ENCODE assay signal across 21 cellular contexts in the genomic region with DNA sequence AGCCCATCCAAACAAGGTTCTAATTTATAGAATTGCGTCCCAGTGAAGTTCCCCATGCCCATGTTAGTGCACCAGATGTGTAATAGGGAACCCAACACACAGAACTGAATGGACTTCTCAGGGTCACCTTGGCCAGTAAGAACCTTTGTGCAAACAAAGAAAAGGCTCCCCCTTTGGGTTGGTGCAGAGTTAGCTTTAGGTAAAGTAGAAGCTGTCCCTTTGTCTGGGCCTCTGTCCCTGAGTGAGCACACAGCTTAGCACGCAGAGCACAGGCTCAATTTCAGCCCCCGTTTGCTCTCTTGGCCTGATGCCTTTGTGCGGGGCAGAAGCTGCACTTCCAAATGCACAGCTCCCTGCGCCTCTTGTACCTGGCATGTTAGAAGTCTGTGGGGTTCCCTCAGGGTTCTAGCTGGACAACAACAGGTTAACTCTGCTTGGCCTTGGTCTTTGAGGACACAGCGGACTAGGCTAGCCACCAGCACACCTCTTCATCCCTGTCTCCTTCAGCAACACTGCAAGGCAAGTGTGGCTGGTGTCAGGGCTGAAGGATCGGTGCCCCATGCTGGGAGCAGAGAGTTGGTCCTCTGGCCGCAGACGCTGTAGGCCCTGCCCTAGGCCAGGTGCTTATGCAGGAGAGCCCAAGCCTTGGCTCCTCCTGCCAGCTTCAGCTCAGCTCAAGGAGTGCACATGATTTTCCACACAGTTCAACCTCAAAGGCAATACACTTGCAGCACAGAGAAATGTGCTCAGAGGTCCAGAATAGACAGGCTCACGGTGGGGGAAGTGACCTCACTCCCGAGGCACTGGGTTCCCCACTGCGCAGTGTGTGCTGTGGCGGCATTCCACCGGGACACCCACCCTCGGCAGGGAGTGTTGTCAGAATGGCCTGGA.
DNase-seq lines count a peak whose midpoint lies in the region; ATAC-seq, FAIRE-seq and TF ChIP-seq lines count a peak whose summit lies in the region.
"Had no signal": no experiment of that assay in that cellular context is flagged by ENCODE, and none has a peak within 500 bp of the region (broad histone marks: within the 10 kb centered on the region; RNA-seq: fewer than 3 reads in every experiment).

No MANE protein-coding gene starts in this region.

- H3K4me1 ChIP-seq in HepG2 (ENCODE audit: insufficient read depth, low read length) (peaks cover 23% of the 10 kb centered on the region), right lobe of liver (no peaks in the 10 kb centered on the region), esophagus muscularis mucosa (peaks cover 0 to 24% (median 11%) of the 10 kb centered on the region in 4 donors), psoas muscle (peaks cover 30% of the 10 kb centered on the region)
- H3K4me1 ChIP-seq: upper lobe of right lung had no signal

- peak; percentile 24 for DNase-seq in HepG2 (ENCODE audit: low spot score)
- DNase-seq in right lobe of liver = no peak
- DNase-seq in esophagus muscularis mucosa (ENCODE audit: extremely low spot score) = peak; percentile 66
- DNase-seq in psoas muscle = peak in 1 of 2 donors; percentile 70
- DNase-seq in OCI-M2 (lab: John Stamatoyannopoulos, UW; ENCODE audit: unreplicated experiment) = no peak
- no peak for DNase-seq in kidney tubule cell (ENCODE audit: low spot score)
- DNase-seq: activated CD4-positive, alpha-beta T cell treated with anti-CD3 and anti-CD28 coated beads for 48 hours; activated effector memory CD4-positive, alpha-beta T cell treated with Interleukin-2 at 50 U/mL for 16 hours; KG1; NCI-H1930; NCI-H345; OCI-M1; SIG-M5; stimulated activated CD4-positive, alpha-beta T cell treated with anti-CD3 and anti-CD28 coated beads, Interleukin-4, amount 100 ng/mL, for 1 hour; T-cell; upper lobe of right lung had no signal

- no peak for TF ChIP-seq EP300 in HepG2 (IDR thresholded peaks at IDR 0.05; ENCODE audit: low read depth in 2 of 2, low read length in 2 of 2)
- no peak for TF ChIP-seq EP300 in HepG2 (CRISPR knock-in tag; IDR thresholded peaks at IDR 0.05; ENCODE audit: borderline replicate concordance)
- TF ChIP-seq EP300 in esophagus muscularis mucosa (IDR thresholded peaks at IDR 0.05) = no peak

- WGBS in HepG2 (ENCODE audit: low lambda C conversion rate) = 94% methylated on average over 13 of the region's 15 CpGs
- WGBS in right lobe of liver (ENCODE audit: insufficient coverage, low coverage, low lambda C conversion rate, missing lambda C conversion rate) = 83% methylated on average over 2 of the region's 15 CpGs
- 91% methylated on average over 15 of the region's 15 CpGs for WGBS in esophagus muscularis mucosa
- WGBS in psoas muscle, 3 donors = 41 to 68% (median 43%) methylated on average over 15 of the region's 15 CpGs

- H3K27me3 ChIP-seq in HepG2 (ENCODE audit: control insufficient read depth in 1 of 2, insufficient read depth in 2 of 2, low read length in 2 of 2) (no peaks in the 10 kb centered on the region), right lobe of liver (no peaks in the 10 kb centered on the region), esophagus muscularis mucosa (no peaks in the 10 kb centered on the region), psoas muscle (ENCODE audit: insufficient read depth in 3 of 3, low read length in 2 of 3) (no peaks in the 10 kb centered on the region)
- H3K27me3 ChIP-seq: upper lobe of right lung had no signal

- no peaks in the 10 kb centered on the region for H4K20me1 ChIP-seq in HepG2 (ENCODE audit: insufficient read depth, low read length)

- H3K4me2 ChIP-seq in HepG2 (ENCODE audit: low read depth, low read length) = no peak overlapping the region
- H3K4me2 ChIP-seq: smooth muscle cell had no signal

- H3K4me3 ChIP-seq in HepG2 (replicated peaks in 1 of 3; ENCODE audit: insufficient read depth in 1 of 3, low read depth in 2 of 3, low read length in 3 of 3) = no peak overlapping the region
- H3K4me3 ChIP-seq in right lobe of liver = no peak overlapping the region
- no peak overlapping the region for H3K4me3 ChIP-seq in esophagus muscularis mucosa
- no peak overlapping the region for H3K4me3 ChIP-seq in psoas muscle
- H3K4me3 ChIP-seq: smooth muscle cell, upper lobe of right lung had no signal

- BruUV-seq in HepG2 (replicated peaks; lab: Mats Ljungman, UMichigan) = no TSS peak

- TF ChIP-seq RAD21 in HepG2 (CRISPR knock-in tag; IDR thresholded peaks at IDR 0.05) = no peak

- TF ChIP-seq CTCF in HepG2 (CRISPR knock-in tag; IDR thresholded peaks at IDR 0.05) (peak; percentile 25; the same call in 1 of the 2 replicates), right lobe of liver (IDR thresholded peaks at IDR 0.05) (no peak), esophagus muscularis mucosa (IDR thresholded peaks at IDR 0.05) (no peak), psoas muscle (IDR thresholded peaks at IDR 0.05) (no peak)

- in situ Hi-C loops in HepG2 (cut with HindIII; ENCODE audit: extremely low pct_ligation_motif_present, low pct_unique_long_range_greater_than_20kb) = no loop called here

- no peaks in the 10 kb centered on the region for H3K36me3 ChIP-seq in HepG2 (replicated peaks in 1 of 2; ENCODE audit: control insufficient read depth in 1 of 2, insufficient read depth in 2 of 2, low read length in 2 of 2)
- no peaks in the 10 kb centered on the region for H3K36me3 ChIP-seq in right lobe of liver
- peaks cover 0 to 5% (median 2%) of the 10 kb centered on the region in 4 donors for H3K36me3 ChIP-seq in esophagus muscularis mucosa
- H3K36me3 ChIP-seq in psoas muscle (ENCODE audit: insufficient read depth in 1 of 2, low read depth in 1 of 2) = no peaks in the 10 kb centered on the region
- H3K36me3 ChIP-seq: upper lobe of right lung had no signal

- ATAC-seq in HepG2 = peak; percentile 49
- ATAC-seq in right lobe of liver = no peak
- peak; percentile 83 to 92 (median 88) for ATAC-seq in psoas muscle
- ATAC-seq in HG03565 (IDR thresholded peaks at IDR 0.05; ENCODE audit: unreplicated experiment) = no peak
- ATAC-seq in HG03139 (IDR thresholded peaks at IDR 0.05; ENCODE audit: unreplicated experiment) = no peak
- ATAC-seq: natural killer cell treated with Interleukin-12 subunit alpha and Interleukin-12 subunit beta and Interleukin-15 and Interleukin-18, amount 100 ng/mL, for 72 hours; T-cell; upper lobe of right lung had no signal

- no peak overlapping the region for H3K9ac ChIP-seq in HepG2 (ENCODE audit: insufficient read depth, low read depth, low read length)

- no peak for TF ChIP-seq POLR2A in HepG2 (IDR thresholded peaks at IDR 0.05; ENCODE audit: insufficient read depth in 1 of 2, low read depth in 2 of 2, low read length in 2 of 2)
- TF ChIP-seq POLR2A in right lobe of liver (IDR thresholded peaks at IDR 0.05) = no peak
- no peak for TF ChIP-seq POLR2A in esophagus muscularis mucosa (IDR thresholded peaks at IDR 0.05; ENCODE audit: low read depth)

- H3K27ac ChIP-seq in HepG2 (ENCODE audit: extremely low read length, insufficient read depth, low read length) (no peak overlapping the region), right lobe of liver (no peak overlapping the region), esophagus muscularis mucosa (replicated peaks in 1 of 4) (no peak overlapping the region), psoas muscle (peak overlapping the region; percentile 73)
- H3K27ac ChIP-seq: upper lobe of right lung had no signal

- POLR2A ChIA-PET in HepG2 (lab: Yijun Ruan, JAX) = interaction anchor here (1.6 kb wide), 1 partner anchor 72 kb away, joined by 4 read pairs; no protein-coding TSS in a partner anchor

- H2AFZ ChIP-seq in HepG2 (ENCODE audit: low read length) = no peak overlapping the region

- CTCF ChIA-PET in HepG2 (lab: Yijun Ruan, JAX; ENCODE audit: low intra/inter-chr PET ratio, low total read pairs) = no interaction called here

- H3K9me3 ChIP-seq in HepG2 (ENCODE audit: low read length) (no peaks in the 10 kb centered on the region), right lobe of liver (no peaks in the 10 kb centered on the region), esophagus muscularis mucosa (no peaks in the 10 kb centered on the region), psoas muscle (no peaks in the 10 kb centered on the region)
- H3K9me3 ChIP-seq: upper lobe of right lung had no signal

- intact Hi-C loops in HepG2 (cut with micrococcal nuclease; ENCODE audit: unreplicated experiment) = no loop called here
- intact Hi-C loops in right lobe of liver (cut with DNase I) = no loop called here
- intact Hi-C loops in esophagus muscularis mucosa (cut with DNase I) = no loop called here
- intact Hi-C loops in psoas muscle (cut with DNase I) = no loop called here

- FAIRE-seq in HepG2 (lab: Jason Lieb, UNC) = no peak
- FAIRE-seq: A204.1 had no signal

- no peaks in the 10 kb centered on the region for H3K79me2 ChIP-seq in HepG2 (ENCODE audit: insufficient read depth, low read length)

TF ChIP-seq in HepG2, 621 proteins besides CTCF, POLR2A, EP300 and RAD21 (continues in another document):
- TF ChIP-seq, protein P1, sequence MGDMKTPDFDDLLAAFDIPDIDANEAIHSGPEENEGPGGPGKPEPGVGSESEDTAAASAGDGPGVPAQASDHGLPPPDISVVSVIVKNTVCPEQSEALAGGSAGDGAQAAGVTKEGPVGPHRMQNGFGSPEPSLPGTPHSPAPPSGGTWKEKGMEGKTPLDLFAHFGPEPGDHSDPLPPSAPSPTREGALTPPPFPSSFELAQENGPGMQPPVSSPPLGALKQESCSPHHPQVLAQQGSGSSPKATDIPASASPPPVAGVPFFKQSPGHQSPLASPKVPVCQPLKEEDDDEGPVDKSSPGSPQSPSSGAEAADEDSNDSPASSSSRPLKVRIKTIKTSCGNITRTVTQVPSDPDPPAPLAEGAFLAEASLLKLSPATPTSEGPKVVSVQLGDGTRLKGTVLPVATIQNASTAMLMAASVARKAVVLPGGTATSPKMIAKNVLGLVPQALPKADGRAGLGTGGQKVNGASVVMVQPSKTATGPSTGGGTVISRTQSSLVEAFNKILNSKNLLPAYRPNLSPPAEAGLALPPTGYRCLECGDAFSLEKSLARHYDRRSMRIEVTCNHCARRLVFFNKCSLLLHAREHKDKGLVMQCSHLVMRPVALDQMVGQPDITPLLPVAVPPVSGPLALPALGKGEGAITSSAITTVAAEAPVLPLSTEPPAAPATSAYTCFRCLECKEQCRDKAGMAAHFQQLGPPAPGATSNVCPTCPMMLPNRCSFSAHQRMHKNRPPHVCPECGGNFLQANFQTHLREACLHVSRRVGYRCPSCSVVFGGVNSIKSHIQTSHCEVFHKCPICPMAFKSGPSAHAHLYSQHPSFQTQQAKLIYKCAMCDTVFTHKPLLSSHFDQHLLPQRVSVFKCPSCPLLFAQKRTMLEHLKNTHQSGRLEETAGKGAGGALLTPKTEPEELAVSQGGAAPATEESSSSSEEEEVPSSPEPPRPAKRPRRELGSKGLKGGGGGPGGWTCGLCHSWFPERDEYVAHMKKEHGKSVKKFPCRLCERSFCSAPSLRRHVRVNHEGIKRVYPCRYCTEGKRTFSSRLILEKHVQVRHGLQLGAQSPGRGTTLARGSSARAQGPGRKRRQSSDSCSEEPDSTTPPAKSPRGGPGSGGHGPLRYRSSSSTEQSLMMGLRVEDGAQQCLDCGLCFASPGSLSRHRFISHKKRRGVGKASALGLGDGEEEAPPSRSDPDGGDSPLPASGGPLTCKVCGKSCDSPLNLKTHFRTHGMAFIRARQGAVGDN (CRISPR knock-in tag; IDR thresholded peaks at IDR 0.05) = peak; percentile 30; the same call in 1 of the 2 replicates
- TF ChIP-seq PLRG1 (conservative IDR thresholded peaks at IDR 0.05) = no peak

Comparison
In these comparisons a context has a peak if more than half of its experiments do, and no peak if none do; other contexts are left out.
1. ATAC-seq: peak in HepG2 (single experiment) and psoas muscle (4 of 4); none in right lobe of liver (0 of 4), HG03565 (single experiment) and HG03139 (single experiment).
2. DNase-seq: peak in HepG2 (single experiment) and esophagus muscularis mucosa (single experiment); none in right lobe of liver (0 of 3), OCI-M2 (single experiment) and kidney tubule cell (single experiment).